Comparison of ENCODE assay signal across 1 cellular context in genomic region chr2:177241771-177242135, GRCh38.
TF ChIP-seq lines count a peak whose summit lies in the region.

No MANE protein-coding gene starts in this region.

TF ChIP-seq in GM12878, 131 proteins besides CTCF, POLR2A, EP300 and RAD21:
- TF ChIP-seq POLR2AphosphoS5 (IDR thresholded peaks at IDR 0.05; ENCODE audit: low read length) = no peak
- no peak for TF ChIP-seq NFIC (IDR thresholded peaks at IDR 0.05; ENCODE audit: low read depth, low read length)
- no peak for TF ChIP-seq POLR2AphosphoS2 (IDR thresholded peaks at IDR 0.05; ENCODE audit: low read depth, low read length)
- TF ChIP-seq JUND (IDR thresholded peaks at IDR 0.05; ENCODE audit: low read depth, low read length) = no peak
- TF ChIP-seq RFX5 (IDR thresholded peaks at IDR 0.05; ENCODE audit: low read depth, low read length) = no peak
- no peak for TF ChIP-seq TAF1 (IDR thresholded peaks at IDR 0.05; ENCODE audit: borderline replicate concordance, low read depth, low read length)
- TF ChIP-seq CEBPZ (IDR thresholded peaks at IDR 0.05; ENCODE audit: low read depth, low read length) = no peak
- no peak for TF ChIP-seq RAD51 (IDR thresholded peaks at IDR 0.05)
- no peak for TF ChIP-seq EGR1 (IDR thresholded peaks at IDR 0.05; ENCODE audit: borderline replicate concordance in 1 of 2, low read depth in 2 of 2, low read length in 2 of 2)
- TF ChIP-seq MAX (IDR thresholded peaks at IDR 0.05; ENCODE audit: low read depth, low read length) = no peak
- no peak for TF ChIP-seq EED (IDR thresholded peaks at IDR 0.05; ENCODE audit: low read depth)
- TF ChIP-seq POU2F2 (IDR thresholded peaks at IDR 0.05; ENCODE audit: borderline replicate concordance, low read depth, low read length) = no peak
- TF ChIP-seq ATF7 (IDR thresholded peaks at IDR 0.05; ENCODE audit: low read depth) = no peak
- TF ChIP-seq KAT2A (conservative IDR thresholded peaks at IDR 0.05; ENCODE audit: control insufficient read depth, low read depth, low read length) = no peak
